ENCODE assay signal across 8 cellular contexts in genomic region chr11:128521697-128522062, GRCh38.
DNase-seq lines count a peak whose midpoint lies in the region; ATAC-seq and FAIRE-seq lines count a peak whose summit lies in the region.

No MANE protein-coding gene starts in this region.

- peak overlapping the region; percentile 100 for H3K27ac Mint-ChIP-seq in activated naive CD4-positive, alpha-beta T cell treated with anti-CD3 and anti-CD28 coated beads, Interleukin-2, amount 10 ng/mL, durations not matched to agents 7 days and 5 days

- under 1% methylated on average over 19 of the region's 19 CpGs for WGBS in right cardiac atrium
- 0 to 3% (median 1%) methylated on average over 19 of the region's 19 CpGs for WGBS in small intestine, 3 donors

- intact Hi-C loops in right cardiac atrium (cut with DNase I) = no loop called here

- H3K4me1 Mint-ChIP-seq in activated naive CD4-positive, alpha-beta T cell treated with anti-CD3 and anti-CD28 coated beads, Interleukin-2, amount 10 ng/mL, durations not matched to agents 7 days and 5 days = peaks cover 43% of the 10 kb centered on the region

- H3K4me3 ChIP-seq in right cardiac atrium (ENCODE audit: low read length) (peak overlapping the region; percentile 93), small intestine (ENCODE audit: low read depth in 1 of 2, low read length in 2 of 2) (peak overlapping the region; percentile 68 to 88)

- H3K36me3 Mint-ChIP-seq in activated naive CD4-positive, alpha-beta T cell treated with anti-CD3 and anti-CD28 coated beads, Interleukin-2, amount 10 ng/mL, durations not matched to agents 7 days and 5 days = peaks cover 50% of the 10 kb centered on the region

- CTCF ChIA-PET in activated naive CD4-positive, alpha-beta T cell treated with anti-CD3 and anti-CD28 coated beads, Interleukin-2, amount 10 ng/mL, durations not matched to agents 7 days and 5 days (lab: Charles Lee) = interaction anchor here (1.1 to 1.7 kb wide), 4 partner anchors 16 to 107 kb away, joined by 3 to 6 read pairs (median 4); no protein-coding TSS in a partner anchor

- no peaks in the 10 kb centered on the region for H3K9me3 ChIP-seq in right cardiac atrium (ENCODE audit: control insufficient read depth, low read length)
- no peaks in the 10 kb centered on the region for H3K9me3 ChIP-seq in small intestine (ENCODE audit: control insufficient read depth, low read depth)

- H3K27me3 ChIP-seq in right cardiac atrium (ENCODE audit: control insufficient read depth, insufficient read depth) = no peaks in the 10 kb centered on the region
- no peaks in the 10 kb centered on the region for H3K27me3 ChIP-seq in small intestine (ENCODE audit: control insufficient read depth in 2 of 2, insufficient read depth in 2 of 2, low read length in 2 of 2)

- ATAC-seq in right cardiac atrium (peak; percentile 1 to 2), GM18861 (IDR thresholded peaks at IDR 0.05; ENCODE audit: unreplicated experiment) (no peak)

- DNase-seq in activated naive CD4-positive, alpha-beta T cell treated with Interleukin-2 at 50 U/mL for 16 hours = peak; percentile 42
- no peak for DNase-seq in activated naive CD4-positive, alpha-beta T cell treated with anti-CD3 and anti-CD28 coated beads, Interleukin-2, amount 50 U/mL, for 16 hours
- peak; percentile 52 for DNase-seq in activated naive CD4-positive, alpha-beta T cell treated with anti-CD3 and anti-CD28 coated beads, Interleukin-2, amount 10 ng/mL, durations not matched to agents 7 days and 5 days
- peak; percentile 31 to 73 (median 67) for DNase-seq in right cardiac atrium
- no peak for DNase-seq in small intestine
- no peak for DNase-seq in A172 (ENCODE audit: low spot score)
- DNase-seq in DMS153 treated with DMSO at 0.1 percent for 48 hours (lab: John Stamatoyannopoulos, UW; ENCODE audit: unreplicated experiment) = no peak

- H3K4me1 ChIP-seq in right cardiac atrium (ENCODE audit: control insufficient read depth, insufficient read depth, low read length) (no peaks in the 10 kb centered on the region), small intestine (ENCODE audit: control insufficient read depth in 2 of 2, insufficient read depth in 1 of 2, low read depth in 1 of 2, low read length in 1 of 2) (peaks cover 0 to 8% of the 10 kb centered on the region in 2 donors)

- peak overlapping the region; percentile 96 for H3K4me3 Mint-ChIP-seq in activated naive CD4-positive, alpha-beta T cell treated with anti-CD3 and anti-CD28 coated beads, Interleukin-2, amount 10 ng/mL, durations not matched to agents 7 days and 5 days

- no peaks in the 10 kb centered on the region for H3K9me3 Mint-ChIP-seq in activated naive CD4-positive, alpha-beta T cell treated with anti-CD3 and anti-CD28 coated beads, Interleukin-2, amount 10 ng/mL, durations not matched to agents 7 days and 5 days

- no peaks in the 10 kb centered on the region for H3K36me3 ChIP-seq in small intestine (ENCODE audit: control insufficient read depth in 2 of 2, insufficient read depth in 2 of 2, low read length in 2 of 2)

- FAIRE-seq in small intestine (lab: Jason Lieb, UNC) = no peak

- H3K27me3 Mint-ChIP-seq in activated naive CD4-positive, alpha-beta T cell treated with anti-CD3 and anti-CD28 coated beads, Interleukin-2, amount 10 ng/mL, durations not matched to agents 7 days and 5 days = no peaks in the 10 kb centered on the region

- H3K27ac ChIP-seq in right cardiac atrium (ENCODE audit: low read length) = peak overlapping the region; percentile 90
- peak overlapping the region; percentile 86 to 97 for H3K27ac ChIP-seq in small intestine (ENCODE audit: low read depth in 1 of 2, low read length in 1 of 2)

Comparison
In these comparisons a context has a peak if more than half of its experiments do, and no peak if none do; other contexts are left out.
1. DNase-seq: peak in activated naive CD4-positive, alpha-beta T cell treated with Interleukin-2 at 50 U/mL for 16 hours (single experiment), activated naive CD4-positive, alpha-beta T cell treated with anti-CD3 and anti-CD28 coated beads, Interleukin-2, amount 10 ng/mL, durations not matched to agents 7 days and 5 days (single experiment) and right cardiac atrium (3 of 3); none in activated naive CD4-positive, alpha-beta T cell treated with anti-CD3 and anti-CD28 coated beads, Interleukin-2, amount 50 U/mL, for 16 hours (single experiment), small intestine (single experiment), A172 (single experiment) and DMS153 treated with DMSO at 0.1 percent for 48 hours (single experiment).